ENCODE assay signal across 1 cellular context in the genomic region with DNA sequence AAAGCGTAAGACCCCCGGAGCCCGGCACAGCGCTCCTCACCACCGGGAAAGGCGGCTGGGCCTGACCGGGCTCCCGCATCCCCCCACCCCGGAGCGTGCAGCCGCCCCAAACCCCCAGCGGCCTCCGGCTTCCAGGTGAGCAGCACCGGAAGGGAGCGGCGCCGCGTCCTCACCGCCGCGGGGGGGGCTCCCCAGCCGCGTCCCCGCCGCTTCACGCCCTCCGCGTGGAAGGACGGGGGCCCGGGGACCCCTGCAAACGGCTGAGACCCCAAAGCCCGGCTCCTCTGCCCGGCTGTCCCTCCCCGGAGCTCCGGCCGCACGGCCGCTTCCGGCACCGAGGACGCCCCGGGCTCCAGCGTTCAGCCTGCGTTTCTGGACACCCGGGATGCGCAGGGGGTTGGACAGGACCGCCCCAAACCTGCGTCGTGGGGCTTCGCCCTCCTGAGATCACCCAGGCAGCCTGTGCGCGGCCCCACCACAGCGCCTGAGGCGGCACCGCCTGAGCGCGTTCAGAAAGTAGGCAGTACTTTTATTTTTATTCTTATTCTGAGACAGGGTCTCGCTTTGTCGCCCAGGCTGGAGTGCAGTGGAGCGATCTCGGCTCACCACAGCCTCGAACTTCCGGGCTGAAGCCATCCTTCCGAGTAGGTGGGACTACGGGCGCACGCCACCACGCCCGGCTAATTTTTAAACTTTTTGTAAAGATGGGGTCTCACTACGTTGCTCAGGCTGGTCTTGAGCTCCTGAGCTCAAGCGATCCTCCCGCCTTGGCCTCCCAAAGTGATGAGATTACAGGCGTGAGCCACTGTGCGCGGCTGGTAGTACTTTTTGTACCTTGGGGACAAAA.
TF ChIP-seq lines count a peak whose summit lies in the region.

No MANE protein-coding gene starts in this region.

TF ChIP-seq in HepG2, 621 proteins besides CTCF, POLR2A, EP300 and RAD21 (continued from another document and continues in another):
- TF ChIP-seq, protein P1, sequence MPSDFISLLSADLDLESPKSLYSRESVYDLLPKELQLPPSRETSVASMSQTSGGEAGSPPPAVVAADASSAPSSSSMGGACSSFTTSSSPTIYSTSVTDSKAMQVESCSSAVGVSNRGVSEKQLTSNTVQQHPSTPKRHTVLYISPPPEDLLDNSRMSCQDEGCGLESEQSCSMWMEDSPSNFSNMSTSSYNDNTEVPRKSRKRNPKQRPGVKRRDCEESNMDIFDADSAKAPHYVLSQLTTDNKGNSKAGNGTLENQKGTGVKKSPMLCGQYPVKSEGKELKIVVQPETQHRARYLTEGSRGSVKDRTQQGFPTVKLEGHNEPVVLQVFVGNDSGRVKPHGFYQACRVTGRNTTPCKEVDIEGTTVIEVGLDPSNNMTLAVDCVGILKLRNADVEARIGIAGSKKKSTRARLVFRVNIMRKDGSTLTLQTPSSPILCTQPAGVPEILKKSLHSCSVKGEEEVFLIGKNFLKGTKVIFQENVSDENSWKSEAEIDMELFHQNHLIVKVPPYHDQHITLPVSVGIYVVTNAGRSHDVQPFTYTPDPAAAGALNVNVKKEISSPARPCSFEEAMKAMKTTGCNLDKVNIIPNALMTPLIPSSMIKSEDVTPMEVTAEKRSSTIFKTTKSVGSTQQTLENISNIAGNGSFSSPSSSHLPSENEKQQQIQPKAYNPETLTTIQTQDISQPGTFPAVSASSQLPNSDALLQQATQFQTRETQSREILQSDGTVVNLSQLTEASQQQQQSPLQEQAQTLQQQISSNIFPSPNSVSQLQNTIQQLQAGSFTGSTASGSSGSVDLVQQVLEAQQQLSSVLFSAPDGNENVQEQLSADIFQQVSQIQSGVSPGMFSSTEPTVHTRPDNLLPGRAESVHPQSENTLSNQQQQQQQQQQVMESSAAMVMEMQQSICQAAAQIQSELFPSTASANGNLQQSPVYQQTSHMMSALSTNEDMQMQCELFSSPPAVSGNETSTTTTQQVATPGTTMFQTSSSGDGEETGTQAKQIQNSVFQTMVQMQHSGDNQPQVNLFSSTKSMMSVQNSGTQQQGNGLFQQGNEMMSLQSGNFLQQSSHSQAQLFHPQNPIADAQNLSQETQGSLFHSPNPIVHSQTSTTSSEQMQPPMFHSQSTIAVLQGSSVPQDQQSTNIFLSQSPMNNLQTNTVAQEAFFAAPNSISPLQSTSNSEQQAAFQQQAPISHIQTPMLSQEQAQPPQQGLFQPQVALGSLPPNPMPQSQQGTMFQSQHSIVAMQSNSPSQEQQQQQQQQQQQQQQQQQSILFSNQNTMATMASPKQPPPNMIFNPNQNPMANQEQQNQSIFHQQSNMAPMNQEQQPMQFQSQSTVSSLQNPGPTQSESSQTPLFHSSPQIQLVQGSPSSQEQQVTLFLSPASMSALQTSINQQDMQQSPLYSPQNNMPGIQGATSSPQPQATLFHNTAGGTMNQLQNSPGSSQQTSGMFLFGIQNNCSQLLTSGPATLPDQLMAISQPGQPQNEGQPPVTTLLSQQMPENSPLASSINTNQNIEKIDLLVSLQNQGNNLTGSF (CRISPR knock-in tag; IDR thresholded peaks at IDR 0.05): no peak
- TF ChIP-seq GATA4 (IDR thresholded peaks at IDR 0.05; ENCODE audit: borderline replicate concordance, low read depth): no peak
- TF ChIP-seq ZNF230 (CRISPR knock-in tag; IDR thresholded peaks at IDR 0.05): no peak
- TF ChIP-seq, protein P2, sequence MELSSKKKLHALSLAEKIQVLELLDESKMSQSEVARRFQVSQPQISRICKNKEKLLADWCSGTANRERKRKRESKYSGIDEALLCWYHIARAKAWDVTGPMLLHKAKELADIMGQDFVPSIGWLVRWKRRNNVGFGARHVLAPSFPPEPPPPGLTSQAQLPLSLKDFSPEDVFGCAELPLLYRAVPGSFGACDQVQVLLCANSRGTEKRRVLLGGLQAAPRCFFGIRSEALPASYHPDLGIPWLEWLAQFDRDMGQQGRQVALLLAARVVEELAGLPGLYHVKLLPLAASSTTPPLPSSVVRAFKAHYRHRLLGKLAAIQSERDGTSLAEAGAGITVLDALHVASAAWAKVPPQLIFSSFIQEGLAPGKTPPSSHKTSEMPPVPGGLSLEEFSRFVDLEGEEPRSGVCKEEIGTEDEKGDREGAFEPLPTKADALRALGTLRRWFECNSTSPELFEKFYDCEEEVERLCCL (CRISPR knock-in tag; IDR thresholded peaks at IDR 0.05; ENCODE audit: borderline replicate concordance): no peak
- TF ChIP-seq, protein P3, sequence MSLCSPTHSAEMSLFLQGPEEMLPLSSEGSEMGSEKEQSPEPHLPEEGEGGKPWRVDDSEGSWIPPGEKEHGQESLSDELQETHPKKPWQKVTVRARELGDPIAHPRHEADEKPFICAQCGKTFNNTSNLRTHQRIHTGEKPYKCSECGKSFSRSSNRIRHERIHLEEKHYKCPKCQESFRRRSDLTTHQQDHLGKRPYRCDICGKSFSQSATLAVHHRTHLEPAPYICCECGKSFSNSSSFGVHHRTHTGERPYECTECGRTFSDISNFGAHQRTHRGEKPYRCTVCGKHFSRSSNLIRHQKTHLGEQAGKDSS (CRISPR knock-in tag; IDR thresholded peaks at IDR 0.05; ENCODE audit: borderline replicate concordance, low read depth): no peak; the same call in 1 of the 2 replicates
- TF ChIP-seq NFYC (CRISPR knock-in tag; IDR thresholded peaks at IDR 0.05): no peak
- no peak; the same call in 1 of the 2 replicates for TF ChIP-seq MYC (CRISPR knock-in tag; IDR thresholded peaks at IDR 0.05; ENCODE audit: borderline replicate concordance)
- TF ChIP-seq, protein P4, sequence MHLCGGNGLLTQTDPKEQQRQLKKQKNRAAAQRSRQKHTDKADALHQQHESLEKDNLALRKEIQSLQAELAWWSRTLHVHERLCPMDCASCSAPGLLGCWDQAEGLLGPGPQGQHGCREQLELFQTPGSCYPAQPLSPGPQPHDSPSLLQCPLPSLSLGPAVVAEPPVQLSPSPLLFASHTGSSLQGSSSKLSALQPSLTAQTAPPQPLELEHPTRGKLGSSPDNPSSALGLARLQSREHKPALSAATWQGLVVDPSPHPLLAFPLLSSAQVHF (CRISPR knock-in tag; IDR thresholded peaks at IDR 0.05): 0 out of 2 replicates have a peak, but pooled peaks have one; percentile 24
- peak; percentile 56 for TF ChIP-seq MED8 (CRISPR knock-in tag; IDR thresholded peaks at IDR 0.05; ENCODE audit: insufficient replicate concordance)
- TF ChIP-seq ZNF841 (CRISPR knock-in tag; IDR thresholded peaks at IDR 0.05; ENCODE audit: borderline replicate concordance): no peak
- no peak for TF ChIP-seq PPARG (CRISPR knock-in tag; conservative IDR thresholded peaks at IDR 0.05)
- TF ChIP-seq, protein P5, sequence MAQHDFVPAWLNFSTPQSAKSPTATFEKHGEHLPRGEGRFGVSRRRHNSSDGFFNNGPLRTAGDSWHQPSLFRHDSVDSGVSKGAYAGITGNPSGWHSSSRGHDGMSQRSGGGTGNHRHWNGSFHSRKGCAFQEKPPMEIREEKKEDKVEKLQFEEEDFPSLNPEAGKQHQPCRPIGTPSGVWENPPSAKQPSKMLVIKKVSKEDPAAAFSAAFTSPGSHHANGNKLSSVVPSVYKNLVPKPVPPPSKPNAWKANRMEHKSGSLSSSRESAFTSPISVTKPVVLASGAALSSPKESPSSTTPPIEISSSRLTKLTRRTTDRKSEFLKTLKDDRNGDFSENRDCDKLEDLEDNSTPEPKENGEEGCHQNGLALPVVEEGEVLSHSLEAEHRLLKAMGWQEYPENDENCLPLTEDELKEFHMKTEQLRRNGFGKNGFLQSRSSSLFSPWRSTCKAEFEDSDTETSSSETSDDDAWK (CRISPR knock-in tag; IDR thresholded peaks at IDR 0.05): no peak
- TF ChIP-seq ZNF570 (CRISPR knock-in tag; IDR thresholded peaks at IDR 0.05; ENCODE audit: borderline replicate concordance): no peak
- no peak for TF ChIP-seq SALL1 (CRISPR knock-in tag; IDR thresholded peaks at IDR 0.05)
- TF ChIP-seq, protein P6, sequence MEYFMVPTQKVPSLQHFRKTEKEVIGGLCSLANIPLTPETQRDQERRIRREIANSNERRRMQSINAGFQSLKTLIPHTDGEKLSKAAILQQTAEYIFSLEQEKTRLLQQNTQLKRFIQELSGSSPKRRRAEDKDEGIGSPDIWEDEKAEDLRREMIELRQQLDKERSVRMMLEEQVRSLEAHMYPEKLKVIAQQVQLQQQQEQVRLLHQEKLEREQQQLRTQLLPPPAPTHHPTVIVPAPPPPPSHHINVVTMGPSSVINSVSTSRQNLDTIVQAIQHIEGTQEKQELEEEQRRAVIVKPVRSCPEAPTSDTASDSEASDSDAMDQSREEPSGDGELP (IDR thresholded peaks at IDR 0.05; ENCODE audit: borderline replicate concordance, low read depth): no peak; the same call in 1 of the 2 replicates
- TF ChIP-seq, protein P7, sequence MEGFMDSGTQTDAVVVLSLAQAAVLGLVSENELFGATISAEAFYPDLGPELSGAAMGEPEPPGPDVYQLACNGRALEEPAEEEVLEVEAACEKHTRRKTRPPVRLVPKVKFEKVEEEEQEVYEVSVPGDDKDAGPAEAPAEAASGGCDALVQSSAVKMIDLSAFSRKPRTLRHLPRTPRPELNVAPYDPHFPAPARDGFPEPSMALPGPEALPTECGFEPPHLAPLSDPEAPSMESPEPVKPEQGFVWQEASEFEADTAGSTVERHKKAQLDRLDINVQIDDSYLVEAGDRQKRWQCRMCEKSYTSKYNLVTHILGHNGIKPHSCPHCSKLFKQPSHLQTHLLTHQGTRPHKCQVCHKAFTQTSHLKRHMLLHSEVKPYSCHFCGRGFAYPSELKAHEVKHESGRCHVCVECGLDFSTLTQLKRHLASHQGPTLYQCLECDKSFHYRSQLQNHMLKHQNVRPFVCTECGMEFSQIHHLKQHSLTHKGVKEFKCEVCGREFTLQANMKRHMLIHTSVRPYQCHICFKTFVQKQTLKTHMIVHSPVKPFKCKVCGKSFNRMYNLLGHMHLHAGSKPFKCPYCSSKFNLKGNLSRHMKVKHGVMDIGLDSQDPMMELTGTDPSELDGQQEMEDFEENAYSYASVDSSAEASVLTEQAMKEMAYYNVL (CRISPR knock-in tag; IDR thresholded peaks at IDR 0.05; ENCODE audit: borderline replicate concordance): no peak
- TF ChIP-seq, protein P8, sequence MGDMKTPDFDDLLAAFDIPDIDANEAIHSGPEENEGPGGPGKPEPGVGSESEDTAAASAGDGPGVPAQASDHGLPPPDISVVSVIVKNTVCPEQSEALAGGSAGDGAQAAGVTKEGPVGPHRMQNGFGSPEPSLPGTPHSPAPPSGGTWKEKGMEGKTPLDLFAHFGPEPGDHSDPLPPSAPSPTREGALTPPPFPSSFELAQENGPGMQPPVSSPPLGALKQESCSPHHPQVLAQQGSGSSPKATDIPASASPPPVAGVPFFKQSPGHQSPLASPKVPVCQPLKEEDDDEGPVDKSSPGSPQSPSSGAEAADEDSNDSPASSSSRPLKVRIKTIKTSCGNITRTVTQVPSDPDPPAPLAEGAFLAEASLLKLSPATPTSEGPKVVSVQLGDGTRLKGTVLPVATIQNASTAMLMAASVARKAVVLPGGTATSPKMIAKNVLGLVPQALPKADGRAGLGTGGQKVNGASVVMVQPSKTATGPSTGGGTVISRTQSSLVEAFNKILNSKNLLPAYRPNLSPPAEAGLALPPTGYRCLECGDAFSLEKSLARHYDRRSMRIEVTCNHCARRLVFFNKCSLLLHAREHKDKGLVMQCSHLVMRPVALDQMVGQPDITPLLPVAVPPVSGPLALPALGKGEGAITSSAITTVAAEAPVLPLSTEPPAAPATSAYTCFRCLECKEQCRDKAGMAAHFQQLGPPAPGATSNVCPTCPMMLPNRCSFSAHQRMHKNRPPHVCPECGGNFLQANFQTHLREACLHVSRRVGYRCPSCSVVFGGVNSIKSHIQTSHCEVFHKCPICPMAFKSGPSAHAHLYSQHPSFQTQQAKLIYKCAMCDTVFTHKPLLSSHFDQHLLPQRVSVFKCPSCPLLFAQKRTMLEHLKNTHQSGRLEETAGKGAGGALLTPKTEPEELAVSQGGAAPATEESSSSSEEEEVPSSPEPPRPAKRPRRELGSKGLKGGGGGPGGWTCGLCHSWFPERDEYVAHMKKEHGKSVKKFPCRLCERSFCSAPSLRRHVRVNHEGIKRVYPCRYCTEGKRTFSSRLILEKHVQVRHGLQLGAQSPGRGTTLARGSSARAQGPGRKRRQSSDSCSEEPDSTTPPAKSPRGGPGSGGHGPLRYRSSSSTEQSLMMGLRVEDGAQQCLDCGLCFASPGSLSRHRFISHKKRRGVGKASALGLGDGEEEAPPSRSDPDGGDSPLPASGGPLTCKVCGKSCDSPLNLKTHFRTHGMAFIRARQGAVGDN (CRISPR knock-in tag; IDR thresholded peaks at IDR 0.05): peak; percentile 79
- TF ChIP-seq ONECUT2 (CRISPR knock-in tag; IDR thresholded peaks at IDR 0.05): no peak
- no peak for TF ChIP-seq MED1 (CRISPR knock-in tag; IDR thresholded peaks at IDR 0.05)
- no peak for TF ChIP-seq SAFB2 (CRISPR knock-in tag; IDR thresholded peaks at IDR 0.05; ENCODE audit: borderline replicate concordance, low read depth)
- TF ChIP-seq AGO1 (IDR thresholded peaks at IDR 0.05; ENCODE audit: low read depth, low read length, poor library complexity, severe bottlenecking): no peak
- TF ChIP-seq ZBTB7A (CRISPR knock-in tag; IDR thresholded peaks at IDR 0.05): no peak
- TF ChIP-seq, protein P9, sequence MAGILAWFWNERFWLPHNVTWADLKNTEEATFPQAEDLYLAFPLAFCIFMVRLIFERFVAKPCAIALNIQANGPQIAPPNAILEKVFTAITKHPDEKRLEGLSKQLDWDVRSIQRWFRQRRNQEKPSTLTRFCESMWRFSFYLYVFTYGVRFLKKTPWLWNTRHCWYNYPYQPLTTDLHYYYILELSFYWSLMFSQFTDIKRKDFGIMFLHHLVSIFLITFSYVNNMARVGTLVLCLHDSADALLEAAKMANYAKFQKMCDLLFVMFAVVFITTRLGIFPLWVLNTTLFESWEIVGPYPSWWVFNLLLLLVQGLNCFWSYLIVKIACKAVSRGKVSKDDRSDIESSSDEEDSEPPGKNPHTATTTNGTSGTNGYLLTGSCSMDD (CRISPR knock-in tag; IDR thresholded peaks at IDR 0.05): no peak
- TF ChIP-seq KDM6A (CRISPR knock-in tag; IDR thresholded peaks at IDR 0.05; ENCODE audit: low read depth): no peak
- TF ChIP-seq, protein P10, sequence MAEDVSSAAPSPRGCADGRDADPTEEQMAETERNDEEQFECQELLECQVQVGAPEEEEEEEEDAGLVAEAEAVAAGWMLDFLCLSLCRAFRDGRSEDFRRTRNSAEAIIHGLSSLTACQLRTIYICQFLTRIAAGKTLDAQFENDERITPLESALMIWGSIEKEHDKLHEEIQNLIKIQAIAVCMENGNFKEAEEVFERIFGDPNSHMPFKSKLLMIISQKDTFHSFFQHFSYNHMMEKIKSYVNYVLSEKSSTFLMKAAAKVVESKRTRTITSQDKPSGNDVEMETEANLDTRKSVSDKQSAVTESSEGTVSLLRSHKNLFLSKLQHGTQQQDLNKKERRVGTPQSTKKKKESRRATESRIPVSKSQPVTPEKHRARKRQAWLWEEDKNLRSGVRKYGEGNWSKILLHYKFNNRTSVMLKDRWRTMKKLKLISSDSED (CRISPR knock-in tag; IDR thresholded peaks at IDR 0.05): no peak
- no peak for TF ChIP-seq BRCA1 (CRISPR knock-in tag; IDR thresholded peaks at IDR 0.05)
- TF ChIP-seq JUNB (CRISPR knock-in tag; IDR thresholded peaks at IDR 0.05; ENCODE audit: borderline replicate concordance): no peak
- TF ChIP-seq ZNF878 (CRISPR knock-in tag; IDR thresholded peaks at IDR 0.05): 0 out of 2 replicates have a peak, but pooled peaks have one; percentile 41
- no peak; the same call in 1 of the 2 replicates for TF ChIP-seq ZNF776 (CRISPR knock-in tag; IDR thresholded peaks at IDR 0.05)
- TF ChIP-seq, protein P11, sequence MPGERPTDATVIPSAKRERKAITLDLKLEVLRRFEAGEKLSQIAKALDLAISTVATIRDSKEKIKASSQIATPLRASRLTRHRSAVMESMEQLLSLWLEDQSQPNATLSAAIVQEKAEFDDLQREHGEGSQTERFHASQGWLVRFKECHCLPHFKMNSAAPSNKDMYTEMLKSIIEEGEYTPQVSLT (CRISPR knock-in tag; IDR thresholded peaks at IDR 0.05; ENCODE audit: borderline replicate concordance, low read depth): no peak
